8 cellular contexts compared by ENCODE assay signal in the genomic region with DNA sequence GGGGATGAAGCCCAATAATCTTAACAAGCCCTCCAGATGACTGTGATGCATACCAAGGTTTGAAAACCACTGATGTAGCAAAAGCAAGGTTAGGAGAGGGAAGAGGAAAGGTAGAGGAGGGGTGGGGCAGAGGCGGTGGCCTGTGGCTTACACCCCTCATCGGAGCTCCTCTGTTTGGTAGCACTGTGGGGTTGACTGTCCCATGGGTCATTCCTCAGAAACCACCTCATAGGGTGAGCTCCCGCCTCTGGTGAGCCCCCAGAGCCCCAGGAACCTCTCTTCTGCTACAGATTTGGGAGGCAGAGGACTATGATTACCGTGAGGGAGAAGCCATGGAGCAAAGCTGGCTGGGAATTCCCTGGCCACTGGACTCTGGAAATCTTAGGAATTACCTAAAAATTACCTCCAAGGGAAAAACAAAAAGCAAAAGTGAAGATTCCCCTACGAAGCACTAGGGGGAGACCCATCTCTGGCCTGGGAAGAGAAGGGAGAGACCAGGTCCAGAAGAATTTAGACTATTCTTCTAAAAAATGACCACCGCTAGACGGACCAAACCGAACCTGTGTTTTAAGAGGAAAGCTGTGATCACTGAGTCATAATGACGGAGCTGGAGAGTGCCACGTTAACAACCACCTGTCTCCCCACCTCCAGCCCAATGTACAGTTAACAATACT. TPM values are rescaled to one million over a fixed set of nuclear protein-coding genes. Genes with fewer than 3 reads are reported as not detected.
A peak's percentile ranks its signal among the peaks of the same experiment; 100 is the strongest.
DNase-seq lines count a peak whose midpoint lies in the region; ATAC-seq and TF ChIP-seq lines count a peak whose summit lies in the region.

No MANE protein-coding gene starts in this region.

- H3K4me3 ChIP-seq in GM12875 (ENCODE audit: low read depth, low read length), result no peak overlapping the region

- DNase-seq in AG09319 (ENCODE audit: extremely low read depth, low read depth) (no peak), left lobe of liver (ENCODE audit: low spot score) (no peak)
- DNase-seq in activated naive CD8-positive, alpha-beta T cell treated with anti-CD3 and anti-CD28 coated beads for 36 hours, result no peak

- H3K4me3 Mint-ChIP-seq in activated naive CD8-positive, alpha-beta T cell treated with anti-CD3 and anti-CD28 coated beads for 36 hours, result peak overlapping the region; percentile 72

- H3K27me3 Mint-ChIP-seq in activated naive CD8-positive, alpha-beta T cell treated with anti-CD3 and anti-CD28 coated beads for 36 hours, result peaks cover 34% of the 10 kb centered on the region

- TF ChIP-seq CTCF in AG09319 (IDR thresholded peaks at IDR 0.05; ENCODE audit: low read depth, low read length) (peak; percentile 66), GM12875 (IDR thresholded peaks at IDR 0.05; ENCODE audit: borderline replicate concordance, insufficient read depth, low read depth, low read length) (peak; percentile 46; the same call in 1 of the 2 replicates)

- peak overlapping the region; percentile 4 for H3K27ac Mint-ChIP-seq in activated naive CD8-positive, alpha-beta T cell treated with anti-CD3 and anti-CD28 coated beads for 36 hours

- H3K4me1 Mint-ChIP-seq in activated naive CD8-positive, alpha-beta T cell treated with anti-CD3 and anti-CD28 coated beads for 36 hours, result peaks cover 53% of the 10 kb centered on the region

- ATAC-seq in left lobe of liver (peak; percentile 9), HG02623 (IDR thresholded peaks at IDR 0.05; ENCODE audit: unreplicated experiment) (no peak), HG03108 (IDR thresholded peaks at IDR 0.05; ENCODE audit: unreplicated experiment) (no peak), GM21825 (IDR thresholded peaks at IDR 0.05; ENCODE audit: unreplicated experiment) (no peak), GM19395 (IDR thresholded peaks at IDR 0.05; ENCODE audit: unreplicated experiment) (no peak)

- no peaks in the 10 kb centered on the region for H3K9me3 Mint-ChIP-seq in activated naive CD8-positive, alpha-beta T cell treated with anti-CD3 and anti-CD28 coated beads for 36 hours

- H3K36me3 Mint-ChIP-seq in activated naive CD8-positive, alpha-beta T cell treated with anti-CD3 and anti-CD28 coated beads for 36 hours, result peaks cover 1% of the 10 kb centered on the region

RNA-seq across cellular contexts. Expression of gene RASSF5, which starts 1.5 kb away (rescaled TPM):
- 100 to 1,000 TPM; 223 to 226 TPM for total RNA-seq in activated naive CD8-positive, alpha-beta T cell treated with anti-CD3 and anti-CD28 coated beads for 36 hours
- 13.1 TPM for total RNA-seq in left lobe of liver

RNA-seq across cellular contexts. Expression of gene IKBKE, which starts 35.6 kb away (rescaled TPM):
- total RNA-seq in activated naive CD8-positive, alpha-beta T cell treated with anti-CD3 and anti-CD28 coated beads for 36 hours, result 10 to 100 TPM; 18.7 to 19.8 TPM
- 1.3 TPM for total RNA-seq in left lobe of liver

Comparison
In these comparisons a context has a peak if more than half of its experiments do, and no peak if none do; other contexts are left out.
1. RNA of gene RASSF5, which starts 1.5 kb away (total RNA-seq): 223 to 226 TPM in activated naive CD8-positive, alpha-beta T cell treated with anti-CD3 and anti-CD28 coated beads for 36 hours; 13.1 TPM in left lobe of liver (single experiment); every median in the first group is over 10 times any median in the second.